25 cellular contexts compared by ENCODE assay signal in genomic region chr1:3536395-3536794, GRCh38.
"Had no signal": no experiment of that assay in that cellular context is flagged by ENCODE, and none has a peak within 500 bp of the region (broad histone marks: within the 10 kb centered on the region; RNA-seq: fewer than 3 reads in every experiment).

No MANE protein-coding gene starts in this region.

- H3K36me3 Mint-ChIP-seq: activated naive CD4-positive, alpha-beta T cell treated with anti-CD3 and anti-CD28 coated beads, Interleukin-2, amount 10 ng/mL, durations not matched to agents 7 days and 5 days; activated naive CD8-positive, alpha-beta T cell treated with anti-CD3 and anti-CD28 coated beads for 36 hours; T-cell had no signal

- H3K4me3 Mint-ChIP-seq: activated B cell treated with CpG ODN at 0.5 μM for 24 hours; activated CD4-positive, alpha-beta memory T cell treated with anti-CD3 and anti-CD28 coated beads, Interleukin-2, amount 10 ng/mL, durations not matched to agents 7 days and 5 days; activated CD4-positive, alpha-beta T cell treated with anti-CD3 and anti-CD28 coated beads, Interleukin-2, amount 10 ng/mL, durations not matched to agents 7 days and 5 days; activated naive CD4-positive, alpha-beta T cell treated with anti-CD3 and anti-CD28 coated beads, Interleukin-2, amount 10 ng/mL, durations not matched to agents 7 days and 5 days; activated naive CD8-positive, alpha-beta T cell treated with anti-CD3 and anti-CD28 coated beads for 36 hours; T-cell had no signal

- FAIRE-seq: RCC 7860, TTC549 had no signal

- DNase-seq: activated B cell treated with CpG ODN at 0.5 μM for 24 hours; activated CD4-positive, alpha-beta memory T cell treated with anti-CD3 and anti-CD28 coated beads, Interleukin-2, amount 10 ng/mL, durations not matched to agents 7 days and 5 days; activated CD4-positive, alpha-beta T cell treated with anti-CD3 and anti-CD28 coated beads, Interleukin-2, amount 10 ng/mL, durations not matched to agents 7 days and 5 days; activated gamma-delta T cell treated with Interleukin-2 at 50 U/mL for 16 hours; activated naive CD4-positive, alpha-beta T cell treated with anti-CD3 and anti-CD28 coated beads, Interleukin-2, amount 10 ng/mL, durations not matched to agents 7 days and 5 days; activated naive CD8-positive, alpha-beta T cell treated with anti-CD3 and anti-CD28 coated beads for 36 hours; activated T-cell treated with anti-CD3 and anti-CD28 coated beads for 4 hours; activated T-cell treated with anti-CD3 and anti-CD28 coated beads, Interleukin-2, amount 50 U/mL, for 48 hours; caudate nucleus; Karpas-422; MM.1S; NCI-H1105; NCI-H1436 treated with DMSO at 0.1 percent for 48 hours; NCI-H187; NCI-H2081; NCI-H446; NCI-H524; PC-3; SHP77; T-cell; T-helper 2 cell; T1000 had no signal

- H3K27ac Mint-ChIP-seq: activated B cell treated with CpG ODN at 0.5 μM for 24 hours; activated CD4-positive, alpha-beta memory T cell treated with anti-CD3 and anti-CD28 coated beads, Interleukin-2, amount 10 ng/mL, durations not matched to agents 7 days and 5 days; activated CD4-positive, alpha-beta T cell treated with anti-CD3 and anti-CD28 coated beads, Interleukin-2, amount 10 ng/mL, durations not matched to agents 7 days and 5 days; activated naive CD4-positive, alpha-beta T cell treated with anti-CD3 and anti-CD28 coated beads, Interleukin-2, amount 10 ng/mL, durations not matched to agents 7 days and 5 days; activated naive CD8-positive, alpha-beta T cell treated with anti-CD3 and anti-CD28 coated beads for 36 hours; activated T-helper 2 cell treated with anti-CD3 and anti-CD28 coated beads, Interferon-gamma antibody, Interleukin-2, Interleukin-4, amounts not matched to agents 10 μg/mL and 5 μg/mL and 100 μg/mL, durations not matched to agents 14 hours and 24 hours and 36 hours; T-cell had no signal

- H3K9me3 Mint-ChIP-seq: activated B cell treated with CpG ODN at 0.5 μM for 24 hours; activated CD4-positive, alpha-beta memory T cell treated with anti-CD3 and anti-CD28 coated beads, Interleukin-2, amount 10 ng/mL, durations not matched to agents 7 days and 5 days; activated CD4-positive, alpha-beta T cell treated with anti-CD3 and anti-CD28 coated beads, Interleukin-2, amount 10 ng/mL, durations not matched to agents 7 days and 5 days; activated naive CD4-positive, alpha-beta T cell treated with anti-CD3 and anti-CD28 coated beads, Interleukin-2, amount 10 ng/mL, durations not matched to agents 7 days and 5 days; activated naive CD8-positive, alpha-beta T cell treated with anti-CD3 and anti-CD28 coated beads for 36 hours; activated T-helper 2 cell treated with anti-CD3 and anti-CD28 coated beads, Interferon-gamma antibody, Interleukin-2, Interleukin-4, amounts not matched to agents 10 μg/mL and 5 μg/mL and 100 μg/mL, durations not matched to agents 14 hours and 24 hours and 36 hours; T-cell had no signal

- ATAC-seq: PC-3, T-cell had no signal

- H3K27me3 Mint-ChIP-seq: activated B cell treated with CpG ODN at 0.5 μM for 24 hours; activated CD4-positive, alpha-beta memory T cell treated with anti-CD3 and anti-CD28 coated beads, Interleukin-2, amount 10 ng/mL, durations not matched to agents 7 days and 5 days; activated CD4-positive, alpha-beta T cell treated with anti-CD3 and anti-CD28 coated beads, Interleukin-2, amount 10 ng/mL, durations not matched to agents 7 days and 5 days; activated naive CD8-positive, alpha-beta T cell treated with anti-CD3 and anti-CD28 coated beads for 36 hours; T-cell had no signal
